ENCODE assay signal across 18 cellular contexts in genomic region chr7:125611582-125611981, GRCh38.
A peak's percentile ranks its signal among the peaks of the same experiment; 100 is the strongest.
DNase-seq lines count a peak whose midpoint lies in the region; ATAC-seq, FAIRE-seq and TF ChIP-seq lines count a peak whose summit lies in the region.
"Had no signal": no experiment of that assay in that cellular context is flagged by ENCODE, and none has a peak within 500 bp of the region (broad histone marks: within the 10 kb centered on the region; RNA-seq: fewer than 3 reads in every experiment).

No MANE protein-coding gene starts in this region.

- no peak overlapping the region for H3K27ac ChIP-seq in K562 (ENCODE audit: extremely low read depth, low read depth, low read length)
- no peak overlapping the region for H3K27ac ChIP-seq in H1 (ENCODE audit: low read depth, low read length)
- H3K27ac ChIP-seq: GM23248 had no signal

- H3K4me3 ChIP-seq in K562 (no peak overlapping the region), H1 (ENCODE audit: extremely low read depth in 1 of 4, insufficient read depth in 2 of 4, low read depth in 3 of 4, low read length in 4 of 4) (no peak overlapping the region)
- H3K4me3 ChIP-seq: GM23248 had no signal

- H3K23me2 ChIP-seq in H1 (ENCODE audit: low read depth, low read length): no peaks in the 10 kb centered on the region

- H4K20me1 ChIP-seq in K562 (replicated peaks; ENCODE audit: control insufficient read depth, insufficient read depth, low read length) (no peaks in the 10 kb centered on the region), H1 (replicated peaks in 1 of 2; ENCODE audit: control insufficient read depth in 1 of 2, insufficient read depth in 2 of 2, low read length in 2 of 2) (no peaks in the 10 kb centered on the region)

- no peaks in the 10 kb centered on the region for H3K36me3 ChIP-seq in K562 (ENCODE audit: control insufficient read depth, insufficient read depth, low read length)
- H3K36me3 ChIP-seq in H1 (ENCODE audit: control insufficient read depth in 2 of 4, insufficient read depth in 4 of 4, low read length in 3 of 4): no peaks in the 10 kb centered on the region

- DNase-seq in K562 (ENCODE audit: extremely low read depth in 1 of 4, low spot score in 3 of 4): no peak
- no peak for DNase-seq in H1 (ENCODE audit: low read depth in 1 of 2, low spot score in 2 of 2)
- peak; percentile 2 for DNase-seq in renal cortical epithelial cell (ENCODE audit: low read depth)
- no peak for DNase-seq in erythroblast (lab: John Stamatoyannopoulos, UW)
- no peak for DNase-seq in RCC 7860 (ENCODE audit: low spot score)
- DNase-seq: C1 segment of cervical spinal cord; Calu3; CD4-positive, alpha-beta memory T cell; COR-L47; DMS53; DMS79 treated with DMSO at 0.1 percent for 48 hours; GF-D8; GM23248; H9 had no signal

- POLR2A ChIA-PET in K562 (lab: Yijun Ruan, JAX) (no interaction called here), H1 (lab: Charles Lee; ENCODE audit: partially characterized antibody) (no interaction called here)

- no peak overlapping the region for H2BK12ac ChIP-seq in H1 (ENCODE audit: low read depth, low read length)

- no peak overlapping the region for H2BK5ac ChIP-seq in H1 (ENCODE audit: low read depth, low read length)

- H3K9ac ChIP-seq in K562 (ENCODE audit: insufficient read depth in 1 of 2, low read depth in 2 of 2, low read length in 2 of 2) (no peak overlapping the region), H1 (replicated peaks in 1 of 4; ENCODE audit: extremely low read depth in 1 of 4, low read depth in 3 of 4, low read length in 3 of 4) (no peak overlapping the region)
- H3K9ac ChIP-seq: GM23248 had no signal

- TF ChIP-seq POLR2A in K562 (conservative IDR thresholded peaks at IDR 0.05): no peak
- TF ChIP-seq POLR2A in H1 (IDR thresholded peaks at IDR 0.05; ENCODE audit: control extremely low read depth in 1 of 2, low read depth in 2 of 2, low read length in 2 of 2): no peak
- TF ChIP-seq POLR2A in erythroblast (IDR thresholded peaks at IDR 0.05; ENCODE audit: low read length): no peak

- H3K4me2 ChIP-seq in K562 (ENCODE audit: insufficient read depth, low read length) (no peak overlapping the region), H1 (ENCODE audit: insufficient read depth in 1 of 2, low read depth in 2 of 2, low read length in 2 of 2) (no peak overlapping the region)

- no peak overlapping the region for H3K4ac ChIP-seq in H1 (replicated peaks; ENCODE audit: insufficient read length, low read depth, low read length)

- TF ChIP-seq RAD21 in K562 (CRISPR knock-in tag; conservative IDR thresholded peaks at IDR 0.05 in 1 of 2, IDR thresholded peaks at IDR 0.05 in 1 of 2): no peak
- TF ChIP-seq RAD21 in H1 (IDR thresholded peaks at IDR 0.05 in 1 of 2, conservative IDR thresholded peaks at IDR 0.05 in 1 of 2; ENCODE audit: low read depth in 2 of 2, low read length in 2 of 2): no peak

- peak overlapping the region; percentile 28; the same call in 1 of the 2 replicates for H4K8ac ChIP-seq in H1 (ENCODE audit: extremely low read depth, insufficient read depth, low read length)

- no peak overlapping the region for H2BK120ac ChIP-seq in H1 (replicated peaks; ENCODE audit: low read depth, low read length)

- H2AK5ac ChIP-seq in H1 (ENCODE audit: low read depth, low read length): no peak overlapping the region

- CTCF ChIA-PET in K562 (lab: Yijun Ruan, JAX; ENCODE audit: low intra/inter-chr PET ratio): no interaction called here
- CTCF ChIA-PET in H1 (lab: Charles Lee; ENCODE audit: partially characterized antibody): no interaction called here

- ATAC-seq in K562: peak; percentile 80
- no peak for ATAC-seq in GM21447 (IDR thresholded peaks at IDR 0.05; ENCODE audit: unreplicated experiment)
- ATAC-seq: HCT116 had no signal

- FAIRE-seq in K562 (lab: Jason Lieb, UNC) (no peak), H1 (lab: Jason Lieb, UNC) (no peak), RCC 7860 (lab: Jason Lieb, UNC) (no peak)
- FAIRE-seq: GM12891, GM18507 had no signal

- TF ChIP-seq CTCF in K562 (IDR thresholded peaks at IDR 0.05 in 2 of 3, conservative IDR thresholded peaks at IDR 0.05 in 1 of 3; ENCODE audit: insufficient read depth in 2 of 3, low read depth in 1 of 3, low read length in 3 of 3): no peak
- no peak for TF ChIP-seq CTCF in H1 (IDR thresholded peaks at IDR 0.05; ENCODE audit: control extremely low read depth in 1 of 3, insufficient read depth in 1 of 3, low read depth in 1 of 3, low read length in 3 of 3)

- no peak overlapping the region for H4K5ac ChIP-seq in H1 (ENCODE audit: insufficient read length, low read depth, low read length)

- no peak overlapping the region for H2BK15ac ChIP-seq in H1 (ENCODE audit: low read length)

- H3K4me1 ChIP-seq in K562 (replicated peaks in 1 of 2; ENCODE audit: control insufficient read depth in 2 of 2, insufficient read depth in 2 of 2, low read length in 2 of 2): no peaks in the 10 kb centered on the region
- H3K4me1 ChIP-seq in H1 (replicated peaks in 1 of 4; ENCODE audit: control insufficient read depth in 3 of 4, insufficient read depth in 4 of 4, low read length in 3 of 4): no peaks in the 10 kb centered on the region

- no peak overlapping the region for H3K18ac ChIP-seq in H1 (ENCODE audit: extremely low read depth, low read length)

- no peak overlapping the region for H2BK20ac ChIP-seq in H1 (ENCODE audit: low read length)

- no peaks in the 10 kb centered on the region for H3K27me3 ChIP-seq in K562 (ENCODE audit: control insufficient read depth in 2 of 2, insufficient read depth in 2 of 2, low read length in 2 of 2)
- no peaks in the 10 kb centered on the region for H3K27me3 ChIP-seq in H1 (replicated peaks in 1 of 4; ENCODE audit: control insufficient read depth in 3 of 4, extremely low read depth in 1 of 4, insufficient read depth in 3 of 4, low read length in 3 of 4)

- no TSS peak for BruUV-seq in K562 (replicated peaks; lab: Mats Ljungman, UMichigan)

- no peak for TF ChIP-seq EP300 in K562 (IDR thresholded peaks at IDR 0.05; ENCODE audit: low read length)
- TF ChIP-seq EP300 in H1 (IDR thresholded peaks at IDR 0.05; ENCODE audit: borderline replicate concordance in 1 of 2, low read depth in 2 of 2, low read length in 2 of 2): no peak

- in situ Hi-C loops in K562 (cut with MboI): no loop called here

- no peak overlapping the region for H3K56ac ChIP-seq in H1 (replicated peaks; ENCODE audit: insufficient read length, low read depth, low read length)

- H3K79me1 ChIP-seq in H1 (ENCODE audit: low read depth, low read length): no peaks in the 10 kb centered on the region

- H3K14ac ChIP-seq in H1 (ENCODE audit: insufficient read length): no peak overlapping the region

- intact Hi-C loops in K562 (cut with micrococcal nuclease): no loop called here

- H3K79me2 ChIP-seq in K562 (ENCODE audit: control insufficient read depth, insufficient read depth, low read length) (no peaks in the 10 kb centered on the region), H1 (ENCODE audit: control insufficient read depth in 1 of 2, insufficient read depth in 2 of 2, low read length in 2 of 2) (no peaks in the 10 kb centered on the region)

- H2AFZ ChIP-seq in K562 (ENCODE audit: low read depth, low read length) (no peak overlapping the region), H1 (ENCODE audit: low read length) (no peak overlapping the region)
- H2AFZ ChIP-seq: GM23248 had no signal

- H4K91ac ChIP-seq in H1 (replicated peaks; ENCODE audit: insufficient read length, low read length): no peak overlapping the region

- H3K23ac ChIP-seq in H1 (ENCODE audit: insufficient read length): no peak overlapping the region

- H3K9me1 ChIP-seq in K562 (ENCODE audit: control insufficient read depth, insufficient read depth, low read length): no peaks in the 10 kb centered on the region

- no peaks in the 10 kb centered on the region for H3K9me3 ChIP-seq in K562 (replicated peaks; ENCODE audit: control insufficient read depth, insufficient read depth, low read depth, low read length)
- H3K9me3 ChIP-seq in H1 (ENCODE audit: insufficient read depth in 2 of 2, low read depth in 1 of 2, low read length in 1 of 2): no peaks in the 10 kb centered on the region

TF ChIP-seq in K562, 482 proteins besides CTCF, POLR2A, EP300 and RAD21:
- peak; percentile 72 for TF ChIP-seq CEBPG (CRISPR knock-in tag; IDR thresholded peaks at IDR 0.05)
- peak in 1 of 2 experiments; percentile 57; a peak in 2 of 4 replicates for TF ChIP-seq CEBPG (tag; conservative IDR thresholded peaks at IDR 0.05 in 1 of 2, IDR thresholded peaks at IDR 0.05 in 1 of 2)
- TF ChIP-seq CEBPB (tag; IDR thresholded peaks at IDR 0.05): peak; percentile 66
- no peak for TF ChIP-seq ZNF764 (CRISPR knock-in tag; IDR thresholded peaks at IDR 0.05; ENCODE audit: low read depth)
- peak; percentile 82 for TF ChIP-seq ATF3 (IDR thresholded peaks at IDR 0.05)
- no peak for TF ChIP-seq ATF3 (CRISPR knock-in tag; conservative IDR thresholded peaks at IDR 0.05)
- no peak for TF ChIP-seq POU5F1 (IDR thresholded peaks at IDR 0.05; ENCODE audit: borderline replicate concordance, low read depth, low read length, partially characterized antibody)

TF ChIP-seq in H1, 55 proteins besides CTCF, POLR2A, EP300 and RAD21:
- TF ChIP-seq CBX8 (IDR thresholded peaks at IDR 0.05; ENCODE audit: borderline replicate concordance, low read depth, low read length) (no peak), TBP (IDR thresholded peaks at IDR 0.05; ENCODE audit: low read depth, low read length) (no peak), KDM4A (IDR thresholded peaks at IDR 0.05; ENCODE audit: low read depth, low read length, severe bottlenecking) (no peak), SUZ12 (IDR thresholded peaks at IDR 0.05; ENCODE audit: low read length) (no peak), ATF2 (IDR thresholded peaks at IDR 0.05; ENCODE audit: low read length) (no peak), CBX5 (IDR thresholded peaks at IDR 0.05; ENCODE audit: low read depth, low read length) (no peak), YY1 (IDR thresholded peaks at IDR 0.05; ENCODE audit: low read depth, low read length) (no peak), BRCA1 (IDR thresholded peaks at IDR 0.05; ENCODE audit: low read depth, low read length) (no peak), CREB1 (IDR thresholded peaks at IDR 0.05) (no peak), SIX5 (IDR thresholded peaks at IDR 0.05; ENCODE audit: low read depth, low read length) (no peak), SRF (IDR thresholded peaks at IDR 0.05; ENCODE audit: low read depth, low read length) (no peak), SP1 (IDR thresholded peaks at IDR 0.05; ENCODE audit: low read depth, low read length) (no peak), HDAC6 (IDR thresholded peaks at IDR 0.05; ENCODE audit: low read depth, low read length) (no peak)

Comparison
In these comparisons a context has a peak if more than half of its experiments do, and no peak if none do; other contexts are left out.
1. Of the 49 proteins assayed by ChIP-seq in both K562 and H1: peak only in K562: CEBPB; only in H1: none; in both: none; in neither: 47; mixed calls (peak in some experiments, not most) for 1.